In the genomic region with DNA sequence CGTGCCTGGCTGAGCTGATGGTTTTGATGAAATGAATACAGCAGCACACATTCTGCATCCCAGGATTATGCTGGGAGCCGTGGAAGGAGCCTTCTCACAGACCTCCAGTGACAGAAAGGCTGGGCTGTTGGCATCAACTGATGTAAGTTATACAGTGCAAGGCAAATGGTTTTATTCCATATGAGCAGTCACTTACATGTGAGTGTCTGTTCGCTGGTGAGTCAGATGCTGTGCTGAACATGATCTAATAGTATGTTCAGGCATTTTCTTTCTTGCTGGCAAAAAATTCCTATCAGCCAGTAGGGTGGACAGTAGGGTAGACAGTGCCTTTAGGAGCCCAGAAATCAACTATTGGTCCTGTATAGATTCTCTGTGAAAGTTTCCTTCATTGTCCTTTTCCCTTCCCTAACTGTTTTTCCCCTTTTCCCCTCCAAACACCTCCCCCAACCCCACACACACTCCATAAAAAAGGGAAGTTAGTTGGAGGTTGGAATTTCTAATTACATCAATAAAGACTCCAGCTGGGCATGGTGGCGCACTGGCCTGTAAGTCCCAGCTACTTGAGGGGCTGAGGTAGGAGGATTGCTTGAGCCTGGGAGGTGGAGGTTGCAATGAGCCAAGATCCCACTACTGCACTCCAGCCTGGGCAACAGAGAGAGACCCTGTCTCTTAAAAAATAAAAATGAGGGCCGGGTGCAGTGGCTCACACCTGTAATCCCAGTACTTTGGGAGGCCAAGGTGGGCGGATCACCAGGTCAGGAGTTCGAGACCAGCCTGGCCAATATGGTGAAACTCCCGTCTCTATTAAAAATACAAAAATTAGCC, we compare ENCODE assay signal across 13 cellular contexts. TPM values are rescaled to one million over a fixed set of nuclear protein-coding genes. Genes with fewer than 3 reads are reported as not detected.
DNase-seq lines count a peak whose midpoint lies in the region; ATAC-seq and TF ChIP-seq lines count a peak whose summit lies in the region.
"Had no signal": no experiment of that assay in that cellular context is flagged by ENCODE, and none has a peak within 500 bp of the region (broad histone marks: within the 10 kb centered on the region; RNA-seq: fewer than 3 reads in every experiment).

No MANE protein-coding gene starts in this region.

- H3K4me1 Mint-ChIP-seq in activated naive CD8-positive, alpha-beta T cell treated with anti-CD3 and anti-CD28 coated beads for 36 hours = peaks cover 17% of the 10 kb centered on the region
- H3K4me1 Mint-ChIP-seq in naive thymus-derived CD8-positive, alpha-beta T cell = peaks cover 11 to 37% (median 32%) of the 10 kb centered on the region in 4 donors

- H3K27ac Mint-ChIP-seq in activated naive CD8-positive, alpha-beta T cell treated with anti-CD3 and anti-CD28 coated beads for 36 hours = no peak overlapping the region
- no peak overlapping the region for H3K27ac Mint-ChIP-seq in naive thymus-derived CD8-positive, alpha-beta T cell

- H3K27me3 Mint-ChIP-seq in activated naive CD8-positive, alpha-beta T cell treated with anti-CD3 and anti-CD28 coated beads for 36 hours = no peaks in the 10 kb centered on the region
- peaks cover 0 to 7% (median 0%) of the 10 kb centered on the region in 5 donors for H3K27me3 Mint-ChIP-seq in naive thymus-derived CD8-positive, alpha-beta T cell

- peak; percentile 14 for DNase-seq in DMS 273 (lab: John Stamatoyannopoulos, UW; ENCODE audit: unreplicated experiment)
- no peak for DNase-seq in DMS 273 treated with DMSO at 0.1 percent for 48 hours (lab: John Stamatoyannopoulos, UW)
- DNase-seq in RPMI7951 (ENCODE audit: low read depth) = peak; percentile 17
- peak; percentile 24 for DNase-seq in epithelial cell of prostate (ENCODE audit: low read depth, low spot score)
- DNase-seq in posterior vena cava (ENCODE audit: low spot score) = peak; percentile 26
- DNase-seq in GM13976 (ENCODE audit: low spot score) = no peak
- no peak for DNase-seq in activated naive CD8-positive, alpha-beta T cell treated with anti-CD3 and anti-CD28 coated beads for 36 hours
- no peak for DNase-seq in naive thymus-derived CD8-positive, alpha-beta T cell
- DNase-seq: foreskin melanocyte; PC-9; stimulated activated CD4-positive, alpha-beta T cell treated with anti-CD3 and anti-CD28 coated beads, Interleukin-4, amount 100 ng/mL, for 24 hours had no signal

- in situ Hi-C loops in GM13976 (cut with MboI; ENCODE audit: low sequenced_read_pairs, unreplicated experiment) = no loop called here

- H3K9me3 Mint-ChIP-seq in activated naive CD8-positive, alpha-beta T cell treated with anti-CD3 and anti-CD28 coated beads for 36 hours = peaks cover 5% of the 10 kb centered on the region
- no peaks in the 10 kb centered on the region for H3K9me3 Mint-ChIP-seq in naive thymus-derived CD8-positive, alpha-beta T cell

- POLR2A ChIA-PET in naive thymus-derived CD8-positive, alpha-beta T cell (lab: Charles Lee) = no interaction called here

- no peak overlapping the region for H3K4me3 Mint-ChIP-seq in activated naive CD8-positive, alpha-beta T cell treated with anti-CD3 and anti-CD28 coated beads for 36 hours
- no peak overlapping the region for H3K4me3 Mint-ChIP-seq in naive thymus-derived CD8-positive, alpha-beta T cell

- H3K36me3 Mint-ChIP-seq in activated naive CD8-positive, alpha-beta T cell treated with anti-CD3 and anti-CD28 coated beads for 36 hours = no peaks in the 10 kb centered on the region
- no peaks in the 10 kb centered on the region for H3K36me3 Mint-ChIP-seq in naive thymus-derived CD8-positive, alpha-beta T cell

- no peak for ATAC-seq in naive thymus-derived CD8-positive, alpha-beta T cell

- no peak overlapping the region for H3K27ac ChIP-seq in epithelial cell of prostate
- H3K27ac ChIP-seq: 22Rv1, cardiac muscle cell, PC-9 had no signal

- TF ChIP-seq CTCF in GM13976 (IDR thresholded peaks at IDR 0.05; ENCODE audit: borderline replicate concordance, control extremely low read depth, extremely low read depth, insufficient read depth, missing control alignments) = no peak

- intact Hi-C loops in posterior vena cava (cut with DNase I) = no loop called here

RNA-seq across cellular contexts. Expression of a gene that starts 36.2 kb away (rescaled TPM):
- 0.68 and 0.96 TPM in 2 replicates for total RNA-seq in RPMI7951 (2014; rRNA removed; shearing (Covaris generic))
- total RNA-seq in posterior vena cava = 1 to 10 TPM in 1 of 2 donors, under 1 TPM in 1; 0.52 to 2.3 TPM
- not detected for total RNA-seq in activated naive CD8-positive, alpha-beta T cell treated with anti-CD3 and anti-CD28 coated beads for 36 hours
- not detected for total RNA-seq in naive thymus-derived CD8-positive, alpha-beta T cell
- not detected for polyA plus RNA-seq in naive thymus-derived CD8-positive, alpha-beta T cell

Comparison
In these comparisons a context has a peak if more than half of its experiments do, and no peak if none do; other contexts are left out.
1. DNase-seq: peak in DMS 273 (single experiment), RPMI7951 (single experiment), epithelial cell of prostate (single experiment) and posterior vena cava (single experiment); none in DMS 273 treated with DMSO at 0.1 percent for 48 hours (single experiment), GM13976 (single experiment), activated naive CD8-positive, alpha-beta T cell treated with anti-CD3 and anti-CD28 coated beads for 36 hours (single experiment) and naive thymus-derived CD8-positive, alpha-beta T cell (0 of 10).